In the genomic region with DNA sequence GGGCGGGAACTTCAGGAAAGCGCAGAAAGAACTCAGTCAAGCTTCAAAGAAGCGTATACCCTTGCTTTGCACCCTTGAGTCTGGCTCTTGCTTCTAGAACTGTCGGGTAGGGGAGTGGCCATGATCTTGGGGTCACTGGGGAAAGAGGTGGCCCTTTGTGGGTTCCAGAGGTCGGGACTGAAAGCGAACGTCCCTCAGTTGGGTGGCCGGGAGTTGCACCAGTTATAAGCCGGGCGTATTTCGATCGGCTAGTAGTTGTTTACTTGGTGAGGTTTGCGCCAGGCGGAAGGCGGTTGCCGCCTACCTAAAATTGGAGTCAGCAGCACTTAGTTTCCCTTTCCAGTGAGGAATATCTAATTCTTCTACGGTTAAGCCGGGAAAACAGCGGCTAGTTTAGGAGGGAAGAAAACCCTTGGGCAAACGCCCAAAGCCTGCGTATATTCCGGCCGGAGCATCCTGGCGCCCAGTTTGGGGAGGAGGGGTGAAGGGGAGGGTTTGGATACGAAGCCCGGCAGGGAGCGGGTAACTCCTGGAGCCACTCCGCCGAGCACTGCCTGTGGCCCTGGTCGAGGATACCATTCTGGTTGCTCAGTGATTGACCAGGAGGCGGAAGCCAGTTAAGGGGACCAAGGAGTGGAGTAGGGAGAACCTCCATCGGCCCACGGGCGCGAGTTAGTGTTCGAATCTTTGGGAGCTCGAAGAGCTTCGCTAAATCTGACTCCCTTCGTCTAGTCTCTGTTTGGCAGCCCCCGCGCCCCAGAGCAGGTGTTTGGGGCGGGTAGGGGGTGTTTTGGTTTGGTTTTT, we compare ENCODE assay signal across 13 cellular contexts. TPM values are rescaled to one million over a fixed set of nuclear protein-coding genes. Genes with fewer than 3 reads are reported as not detected.
DNase-seq lines count a peak whose midpoint lies in the region; ATAC-seq and TF ChIP-seq lines count a peak whose summit lies in the region.
"Had no signal": no experiment of that assay in that cellular context is flagged by ENCODE, and none has a peak within 500 bp of the region (broad histone marks: within the 10 kb centered on the region; RNA-seq: fewer than 3 reads in every experiment).

No MANE protein-coding gene starts in this region.

- H3K9me3 Mint-ChIP-seq in activated naive CD4-positive, alpha-beta T cell treated with anti-CD3 and anti-CD28 coated beads, Interleukin-2, amount 50 U/mL, for 72 hours = no peaks in the 10 kb centered on the region

- no peak overlapping the region for H3K23ac ChIP-seq in neuronal stem cell (ENCODE audit: low read depth, low read length, poor library complexity)

- no peak overlapping the region for H3K4ac ChIP-seq in neuronal stem cell (ENCODE audit: low read length)

- H4K8ac ChIP-seq in neuronal stem cell (ENCODE audit: low read depth, low read length) = no peak overlapping the region

- H3K18ac ChIP-seq in neuronal stem cell (ENCODE audit: low read length) = no peak overlapping the region

- peaks cover 79 to 99% (median 95%) of the 10 kb centered on the region in 3 experiments for H3K27me3 ChIP-seq in neuronal stem cell (ENCODE audit: control insufficient read depth in 3 of 3, insufficient read depth in 3 of 3, low read depth in 1 of 3, low read length in 3 of 3)

- H2BK12ac ChIP-seq in neuronal stem cell (ENCODE audit: low read length) = no peak overlapping the region

- no peak overlapping the region for H2BK5ac ChIP-seq in neuronal stem cell (ENCODE audit: low read length)

- peak overlapping the region in 1 of 2 donors; percentile 22 for H3K27ac Mint-ChIP-seq in activated naive CD4-positive, alpha-beta T cell treated with anti-CD3 and anti-CD28 coated beads, Interleukin-2, amount 50 U/mL, for 72 hours

- peaks cover 0 to 6% of the 10 kb centered on the region in 2 donors for H3K4me1 ChIP-seq in neuronal stem cell (ENCODE audit: control insufficient read depth in 2 of 2, insufficient read depth in 1 of 2, low read depth in 1 of 2, low read length in 2 of 2)

- H3K36me3 Mint-ChIP-seq in activated naive CD4-positive, alpha-beta T cell treated with anti-CD3 and anti-CD28 coated beads, Interleukin-2, amount 50 U/mL, for 72 hours = peaks cover 0 to 13% of the 10 kb centered on the region in 2 donors
- H3K36me3 Mint-ChIP-seq: IgD-negative memory B cell had no signal

- no peak overlapping the region for H3K4me2 ChIP-seq in neuronal stem cell (ENCODE audit: insufficient read depth, low read length, poor library complexity, severe bottlenecking)

- H2BK15ac ChIP-seq in neuronal stem cell (ENCODE audit: low read length) = no peak overlapping the region

- H2AK5ac ChIP-seq in neuronal stem cell (ENCODE audit: low read depth, low read length) = no peak overlapping the region

- no peaks in the 10 kb centered on the region for H3K79me1 ChIP-seq in neuronal stem cell (ENCODE audit: low read depth, low read length)

- H3K4me3 ChIP-seq in fibroblast of the aortic adventitia (ENCODE audit: low read depth, low read length) (peak overlapping the region; percentile 60), neuronal stem cell (ENCODE audit: low read length in 2 of 2) (no peak overlapping the region)

- H3K36me3 ChIP-seq in neuronal stem cell (replicated peaks in 1 of 2; ENCODE audit: control insufficient read depth in 2 of 2, insufficient read depth in 2 of 2, low read length in 2 of 2) = no peaks in the 10 kb centered on the region
- H3K36me3 ChIP-seq: adrenal gland had no signal

- no peak overlapping the region for H3K9ac ChIP-seq in neuronal stem cell (ENCODE audit: low read depth, low read length, poor library complexity)

- peak overlapping the region; percentile 53 for H2AFZ ChIP-seq in neuronal stem cell (ENCODE audit: low read length)

- H3K14ac ChIP-seq in neuronal stem cell (ENCODE audit: low read length) = no peak overlapping the region

- H4K91ac ChIP-seq in neuronal stem cell (ENCODE audit: low read depth, low read length, poor library complexity) = no peak overlapping the region

- no CpG with 5 or more reads among the region's 42 CpGs for WGBS in neuronal stem cell (ENCODE audit: extremely low coverage in 2 of 2, insufficient read length in 2 of 2, insufficient replicate concordance in 1 of 2), 2 donors

- H2BK120ac ChIP-seq in neuronal stem cell (ENCODE audit: low read depth, low read length) = no peak overlapping the region

- H3K9me3 ChIP-seq in neuronal stem cell (replicated peaks in 1 of 2; ENCODE audit: control insufficient read depth in 2 of 2, insufficient read depth in 1 of 2, low read depth in 1 of 2, low read length in 2 of 2) = peaks cover 2 to 8% of the 10 kb centered on the region in 2 donors
- H3K9me3 ChIP-seq: adrenal gland had no signal

- no peak overlapping the region for H3K27ac ChIP-seq in neuronal stem cell (replicated peaks; ENCODE audit: low read length)
- H3K27ac ChIP-seq: adrenal gland had no signal

- peak; percentile 5 for DNase-seq in DMS114 treated with DMSO at 0.1 percent for 48 hours (lab: John Stamatoyannopoulos, UW; ENCODE audit: unreplicated experiment)
- DNase-seq in NCI-H526 treated with DMSO at 0.1 percent for 48 hours (lab: John Stamatoyannopoulos, UW) = peak; percentile 23
- DNase-seq in fibroblast of the aortic adventitia (ENCODE audit: low read depth) = peak; percentile 37
- DNase-seq in neuronal stem cell (ENCODE audit: low spot score) = no peak
- no peak for DNase-seq in NCI-H345 (lab: John Stamatoyannopoulos, UW)
- DNase-seq in amniotic stem cell (lab: John Stamatoyannopoulos, UW) = no peak
- no peak for DNase-seq in activated naive CD4-positive, alpha-beta T cell treated with anti-CD3 and anti-CD28 coated beads, Interleukin-2, amount 50 U/mL, for 72 hours (ENCODE audit: low spot score in 2 of 2)
- DNase-seq: adrenal gland; SHP77; stimulated activated CD4-positive, alpha-beta T cell treated with anti-CD3 and anti-CD28 coated beads, Interleukin-4, amount 100 ng/mL, for 1 hour had no signal

- ATAC-seq in GM19035 (IDR thresholded peaks at IDR 0.05; ENCODE audit: unreplicated experiment) = no peak
- ATAC-seq in activated naive CD4-positive, alpha-beta T cell treated with anti-CD3 and anti-CD28 coated beads, Interleukin-2, amount 50 U/mL, for 72 hours = no peak
- ATAC-seq: HCT116 had no signal

- TF ChIP-seq CTCF in fibroblast of the aortic adventitia (IDR thresholded peaks at IDR 0.05; ENCODE audit: insufficient read depth, low read length) = no peak

RNA-seq across cellular contexts. Expression of a gene that starts 0.8 kb away (rescaled TPM):
- total RNA-seq in fibroblast of the aortic adventitia (ENCODE audit: low replicate concordance) = 0.27 and 46.6 TPM in 2 replicates
- polyA plus RNA-seq in neuronal stem cell (2013, experiment 1 of 2) = not detected
- not detected for polyA plus RNA-seq in neuronal stem cell (2013, experiment 2 of 2)
- total RNA-seq in activated naive CD4-positive, alpha-beta T cell treated with anti-CD3 and anti-CD28 coated beads, Interleukin-2, amount 50 U/mL, for 72 hours = not detected
- polyA plus RNA-seq: IgD-negative memory B cell had no signal

Comparison
In these comparisons a context has a peak if more than half of its experiments do, and no peak if none do; other contexts are left out.
1. DNase-seq: peak in DMS114 treated with DMSO at 0.1 percent for 48 hours (single experiment), NCI-H526 treated with DMSO at 0.1 percent for 48 hours (single experiment) and fibroblast of the aortic adventitia (single experiment); none in neuronal stem cell (single experiment), NCI-H345 (single experiment), amniotic stem cell (single experiment) and activated naive CD4-positive, alpha-beta T cell treated with anti-CD3 and anti-CD28 coated beads, Interleukin-2, amount 50 U/mL, for 72 hours (0 of 2).